8 cellular contexts compared by ENCODE assay signal in the genomic region with DNA sequence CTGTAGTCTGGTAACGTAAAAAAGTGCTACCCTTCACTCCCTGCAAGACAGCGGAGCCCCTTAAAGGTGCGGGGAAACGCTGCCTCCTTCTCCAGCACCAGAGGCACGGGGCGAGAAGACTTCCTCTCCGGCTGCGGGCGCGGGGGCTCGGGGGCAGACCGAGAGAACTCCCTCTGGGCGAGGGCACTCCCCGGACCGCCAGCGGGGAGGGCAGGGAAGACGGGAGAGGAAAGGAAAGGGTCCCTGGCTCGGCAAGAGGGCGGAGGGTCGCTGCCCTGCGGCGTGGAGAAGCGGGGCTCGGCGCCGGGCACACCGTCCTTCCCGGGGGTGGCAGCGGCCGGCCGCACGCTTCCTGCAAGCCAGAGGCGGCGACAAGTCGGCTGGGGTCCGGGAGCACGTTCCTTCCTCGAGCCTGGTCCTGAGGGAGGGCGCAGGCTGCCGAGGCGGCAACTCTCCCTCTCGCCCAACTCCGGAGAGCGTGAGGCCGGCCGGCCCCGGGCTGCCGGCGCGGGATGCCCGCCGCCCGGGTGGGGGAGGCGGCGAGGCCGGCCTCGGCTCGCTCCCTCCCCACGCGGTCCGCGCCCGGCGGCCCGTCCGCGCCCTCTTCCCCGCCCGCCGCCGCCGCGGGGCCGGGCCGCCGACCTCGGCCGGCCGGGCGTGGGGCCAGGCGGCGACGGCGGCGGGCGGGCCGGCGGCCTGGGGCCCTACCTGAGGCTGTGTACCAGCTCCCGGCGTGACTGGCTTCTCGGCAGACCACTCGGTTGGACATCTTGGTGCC. TPM values are rescaled to one million over a fixed set of nuclear protein-coding genes. Genes with fewer than 3 reads are reported as not detected.
A peak's percentile ranks its signal among the peaks of the same experiment; 100 is the strongest.
DNase-seq lines count a peak whose midpoint lies in the region; ATAC-seq and TF ChIP-seq lines count a peak whose summit lies in the region.

No MANE protein-coding gene starts in this region.

- H3K9me3 ChIP-seq in effector memory CD4-positive, alpha-beta T cell (ENCODE audit: control insufficient read depth, low read length) = no peaks in the 10 kb centered on the region

- no CpG with 5 or more reads among the region's 92 CpGs for WGBS in mesendoderm (ENCODE audit: extremely low coverage, insufficient coverage, low lambda C conversion rate)

- peak overlapping the region; percentile 95 for H3K56ac ChIP-seq in mesendoderm (ENCODE audit: low read length)

- H3K4ac ChIP-seq in mesendoderm (ENCODE audit: low read depth, low read length) = no peak overlapping the region

- no peaks in the 10 kb centered on the region for H3K27me3 Mint-ChIP-seq in activated CD8-positive, alpha-beta T cell treated with anti-CD3 and anti-CD28 coated beads for 36 hours

- H3K27me3 ChIP-seq in effector memory CD4-positive, alpha-beta T cell (replicated peaks; ENCODE audit: control insufficient read depth, insufficient read depth, low read length, poor library complexity, severe bottlenecking) = no peaks in the 10 kb centered on the region
- H3K27me3 ChIP-seq in mesendoderm (ENCODE audit: insufficient read depth, low read length, poor library complexity) = no peaks in the 10 kb centered on the region

- peak; percentile 21 for TF ChIP-seq POLR2A in GM10847 (IDR thresholded peaks at IDR 0.05; ENCODE audit: extremely low read depth, insufficient read length)

- DNase-seq in LHCN-M2 (ENCODE audit: low read depth) (peak; percentile 15), mesendoderm (peak; percentile 53), mesenteric fat pad (ENCODE audit: low spot score) (no peak)
- peak; percentile 51 for DNase-seq in activated CD8-positive, alpha-beta T cell treated with anti-CD3 and anti-CD28 coated beads for 36 hours
- DNase-seq in effector memory CD4-positive, alpha-beta T cell = peak in 2 of 3 donors; percentile 9 to 19
- peak; percentile 4 for DNase-seq in stimulated activated CD8-positive, alpha-beta memory T cell treated with anti-CD3 and anti-CD28 coated beads, Interleukin-7, amount 100 ng/mL, for 24 hours (ENCODE audit: low read depth)

- H3K79me1 ChIP-seq in mesendoderm (ENCODE audit: low read length) = peaks cover 11% of the 10 kb centered on the region

- no peak overlapping the region for H4K8ac ChIP-seq in mesendoderm (ENCODE audit: low read depth, low read length)

- peaks cover 30% of the 10 kb centered on the region for H3K36me3 Mint-ChIP-seq in activated CD8-positive, alpha-beta T cell treated with anti-CD3 and anti-CD28 coated beads for 36 hours (ENCODE audit: low read depth)

- peak overlapping the region; percentile 87 for H3K27ac Mint-ChIP-seq in activated CD8-positive, alpha-beta T cell treated with anti-CD3 and anti-CD28 coated beads for 36 hours

- CTCF ChIA-PET in activated CD8-positive, alpha-beta T cell treated with anti-CD3 and anti-CD28 coated beads for 36 hours (lab: Charles Lee) = interaction anchor here (1.4 to 1.5 kb wide), 2 partner anchors 54 to 131 kb away, joined by 3 to 4 read pairs; a partner anchor contains a TSS

- H4K5ac ChIP-seq in mesendoderm (ENCODE audit: low read length) = no peak overlapping the region

- no peaks in the 10 kb centered on the region for H3K9me3 Mint-ChIP-seq in activated CD8-positive, alpha-beta T cell treated with anti-CD3 and anti-CD28 coated beads for 36 hours

- POLR2A ChIA-PET in activated CD8-positive, alpha-beta T cell treated with anti-CD3 and anti-CD28 coated beads for 36 hours (lab: Charles Lee) = interaction anchor here (1.5 kb wide), 2 partner anchors 12 to 30 kb away, joined by 7 to 9 read pairs; a partner anchor contains a TSS

- peak overlapping the region; percentile 95 for H3K4me2 ChIP-seq in mesendoderm (ENCODE audit: low read length)

- H3K36me3 ChIP-seq in effector memory CD4-positive, alpha-beta T cell (ENCODE audit: control insufficient read depth, insufficient read depth, low read length) = no peaks in the 10 kb centered on the region
- no peaks in the 10 kb centered on the region for H3K36me3 ChIP-seq in mesendoderm (ENCODE audit: control insufficient read depth, insufficient read depth, low read length)

- H2AK5ac ChIP-seq in mesendoderm (ENCODE audit: low read length) = no peak overlapping the region

- peaks cover 43% of the 10 kb centered on the region for H3K79me2 ChIP-seq in mesendoderm (ENCODE audit: control insufficient read depth, insufficient read depth, low read length)

- no peak for TF ChIP-seq CTCF in activated CD8-positive, alpha-beta T cell treated with anti-CD3 and anti-CD28 coated beads for 36 hours (IDR thresholded peaks at IDR 0.05)

- H3K4me1 ChIP-seq in effector memory CD4-positive, alpha-beta T cell (ENCODE audit: control insufficient read depth, insufficient read depth, low read length, poor library complexity, severe bottlenecking) = peaks cover 6% of the 10 kb centered on the region
- H3K4me1 ChIP-seq in mesendoderm (ENCODE audit: control insufficient read depth, low read depth, low read length) = peaks cover 6% of the 10 kb centered on the region

- peak overlapping the region; percentile 52 for H3K27ac ChIP-seq in effector memory CD4-positive, alpha-beta T cell (ENCODE audit: insufficient read depth, low read length, poor library complexity, severe bottlenecking)
- peak overlapping the region; percentile 91 for H3K27ac ChIP-seq in mesendoderm (ENCODE audit: low read depth, low read length)

- H3K4me3 Mint-ChIP-seq in activated CD8-positive, alpha-beta T cell treated with anti-CD3 and anti-CD28 coated beads for 36 hours = peak overlapping the region; percentile 95

- peak overlapping the region; percentile 70 for H2BK5ac ChIP-seq in mesendoderm (ENCODE audit: low read length)

- no peak overlapping the region for H2BK120ac ChIP-seq in mesendoderm (ENCODE audit: low read depth, low read length)

- H3K9ac ChIP-seq in mesendoderm (ENCODE audit: low read length) = peak overlapping the region; percentile 94

- ATAC-seq in GM21737 (IDR thresholded peaks at IDR 0.05; ENCODE audit: unreplicated experiment) = peak; percentile 24
- ATAC-seq in activated CD8-positive, alpha-beta T cell treated with anti-CD3 and anti-CD28 coated beads for 36 hours = peak; percentile 8

- peak overlapping the region; percentile 80 for H3K4me3 ChIP-seq in effector memory CD4-positive, alpha-beta T cell (ENCODE audit: insufficient read depth, low read depth, low read length, poor library complexity, severe bottlenecking)
- peak overlapping the region; percentile 88 for H3K4me3 ChIP-seq in mesendoderm (ENCODE audit: low read length)

- H3K23ac ChIP-seq in mesendoderm (ENCODE audit: low read length) = peak overlapping the region; percentile 94

- H3K4me1 Mint-ChIP-seq in activated CD8-positive, alpha-beta T cell treated with anti-CD3 and anti-CD28 coated beads for 36 hours (ENCODE audit: low read depth) = peaks cover 46% of the 10 kb centered on the region

- intact Hi-C loops in activated CD8-positive, alpha-beta T cell treated with anti-CD3 and anti-CD28 coated beads for 36 hours (cut with micrococcal nuclease) = loop anchor here (5.0 kb wide), 1 partner anchor 57 kb away; no protein-coding TSS in a partner anchor

- H3K18ac ChIP-seq in mesendoderm (ENCODE audit: low read length) = peak overlapping the region; percentile 19

- no peak overlapping the region for H2BK15ac ChIP-seq in mesendoderm (replicated peaks; ENCODE audit: low read depth)

RNA-seq across cellular contexts. Expression of a gene that starts 1.1 kb away (rescaled TPM):
- total RNA-seq in LHCN-M2 (2014; rRNA removed) = 47.8 and 48.3 TPM in 2 replicates
- polyA plus RNA-seq in LHCN-M2 (2012) = 33.9 TPM
- total RNA-seq in activated CD8-positive, alpha-beta T cell treated with anti-CD3 and anti-CD28 coated beads for 36 hours = 10 to 100 TPM; 46.5 to 46.9 TPM
- polyA plus RNA-seq in mesendoderm (2013, experiment 1 of 2) = 22.7 TPM
- 24.4 TPM for polyA plus RNA-seq in mesendoderm (2013, experiment 2 of 2)
- total RNA-seq in mesenteric fat pad = 38.8 TPM

RNA-seq across cellular contexts. Expression of a gene that starts 29.9 kb away (rescaled TPM):
- total RNA-seq in LHCN-M2 (2014; rRNA removed) (69.6 and 70.7 TPM in 2 replicates), mesenteric fat pad (44.8 TPM)
- polyA plus RNA-seq in LHCN-M2 (2012) = 80.2 TPM
- total RNA-seq in activated CD8-positive, alpha-beta T cell treated with anti-CD3 and anti-CD28 coated beads for 36 hours = 10 to 100 TPM; 68.5 to 68.8 TPM
- 196 TPM for polyA plus RNA-seq in mesendoderm (2013, experiment 1 of 2)
- 197 TPM for polyA plus RNA-seq in mesendoderm (2013, experiment 2 of 2)

RNA-seq across cellular contexts. Expression of a gene that starts 53.7 kb away (rescaled TPM):
- total RNA-seq in LHCN-M2 (2014; rRNA removed) (17.7 and 17.9 TPM in 2 replicates), mesenteric fat pad (12.5 TPM)
- polyA plus RNA-seq in LHCN-M2 (2012) = 2.7 TPM
- 10 to 100 TPM; 13.5 to 14.1 TPM for total RNA-seq in activated CD8-positive, alpha-beta T cell treated with anti-CD3 and anti-CD28 coated beads for 36 hours
- polyA plus RNA-seq in mesendoderm (2013, experiment 1 of 2) = 23.4 TPM
- polyA plus RNA-seq in mesendoderm (2013, experiment 2 of 2) = 23.3 TPM
